8 cellular contexts compared by ENCODE assay signal in genomic region chr2:55232084-55232862, GRCh38. TPM values are rescaled to one million over a fixed set of nuclear protein-coding genes. Genes with fewer than 3 reads are reported as not detected.
DNase-seq lines count a peak whose midpoint lies in the region; ATAC-seq and TF ChIP-seq lines count a peak whose summit lies in the region.

CLHC1 (minus strand) TSS chr2:55232293; CDS start chr2:55222411, 9,882 bp downstream.
RPS27A (plus strand) TSS chr2:55232688; CDS start chr2:55232825, 137 bp downstream.

- CTCF ChIA-PET in activated CD4-positive, alpha-beta memory T cell treated with anti-CD3 and anti-CD28 coated beads for 36 hours (lab: Charles Lee), result interaction anchor here (1.5 kb wide), 1 partner anchor 9 kb away, joined by 6 read pairs; no protein-coding TSS in a partner anchor

- POLR2A ChIA-PET in activated CD4-positive, alpha-beta memory T cell treated with anti-CD3 and anti-CD28 coated beads for 36 hours (lab: Charles Lee), result interaction anchor here (0.7 to 1.5 kb wide), 7 partner anchors 9 to 386 kb away, joined by 3 to 22 read pairs (median 4); partner anchors contain the start of gene RTN4

- H3K9me3 ChIP-seq in ectodermal cell (ENCODE audit: control insufficient read depth, low read length) (no peaks in the 10 kb centered on the region), lower lobe of right lung (no peaks in the 10 kb centered on the region)

- no peaks in the 10 kb centered on the region for H3K27me3 Mint-ChIP-seq in activated CD4-positive, alpha-beta memory T cell treated with anti-CD3 and anti-CD28 coated beads for 36 hours

- peaks cover 60% of the 10 kb centered on the region for H3K4me1 Mint-ChIP-seq in activated CD4-positive, alpha-beta memory T cell treated with anti-CD3 and anti-CD28 coated beads for 36 hours (ENCODE audit: low read depth)

- DNase-seq in CD1c-positive myeloid dendritic cell (ENCODE audit: extremely low spot score), result peak; percentile 92
- peak; percentile 98 for DNase-seq in NCI-H82 treated with DMSO at 0.1 percent for 48 hours (lab: John Stamatoyannopoulos, UW; ENCODE audit: unreplicated experiment)
- DNase-seq in activated CD4-positive, alpha-beta memory T cell treated with anti-CD3 and anti-CD28 coated beads for 36 hours, result peak; percentile 95
- peak; percentile 93 for DNase-seq in lower lobe of right lung
- peak; percentile 85 to 93 (median 89) for DNase-seq in stimulated activated CD4-positive, alpha-beta T cell treated with anti-CD3 and anti-CD28 coated beads, TNF-alpha, amount 100 ng/mL, for 24 hours (ENCODE audit: low read depth in 3 of 3)

- H3K27ac ChIP-seq in ectodermal cell (ENCODE audit: insufficient read depth, low read depth, low read length, poor library complexity, severe bottlenecking) (peak within 1 kb of the TSS; percentile 46), lower lobe of right lung (peak within 1 kb of the TSS; percentile 91)

- H3K36me3 ChIP-seq in ectodermal cell (ENCODE audit: control insufficient read depth, insufficient read depth, low read length) (peaks cover 20% of the 10 kb centered on the region), lower lobe of right lung (peaks cover 38% of the 10 kb centered on the region)

- H3K36me3 Mint-ChIP-seq in activated CD4-positive, alpha-beta memory T cell treated with anti-CD3 and anti-CD28 coated beads for 36 hours, result peaks cover 50% of the 10 kb centered on the region

- no peaks in the 10 kb centered on the region for H3K9me3 Mint-ChIP-seq in activated CD4-positive, alpha-beta memory T cell treated with anti-CD3 and anti-CD28 coated beads for 36 hours

- TF ChIP-seq CTCF in lower lobe of right lung (IDR thresholded peaks at IDR 0.05), result no peak

- peak within 1 kb of the TSS; percentile 79 for H3K4me3 ChIP-seq in ectodermal cell (ENCODE audit: insufficient read depth, low read depth, low read length)
- H3K4me3 ChIP-seq in lower lobe of right lung, result peak within 1 kb of the TSS; percentile 95

- 0% methylated on average over 36 to 37 of the region's 37 CpGs for WGBS in ectodermal cell, 2 experiments

- peaks cover 17% of the 10 kb centered on the region for H3K4me1 ChIP-seq in ectodermal cell (ENCODE audit: control insufficient read depth, insufficient read depth, low read length)
- H3K4me1 ChIP-seq in lower lobe of right lung, result peaks cover 40% of the 10 kb centered on the region

- H3K27me3 ChIP-seq in ectodermal cell (ENCODE audit: control insufficient read depth, insufficient read depth, low read length, poor library complexity, severe bottlenecking) (no peaks in the 10 kb centered on the region), lower lobe of right lung (ENCODE audit: low read depth) (no peaks in the 10 kb centered on the region)

- H3K4me3 Mint-ChIP-seq in activated CD4-positive, alpha-beta memory T cell treated with anti-CD3 and anti-CD28 coated beads for 36 hours, result peak within 1 kb of the TSS; percentile 96

- intact Hi-C loops in activated CD4-positive, alpha-beta memory T cell treated with anti-CD3 and anti-CD28 coated beads for 36 hours (cut with micrococcal nuclease), result loop anchor here (1.0 to 5.0 kb wide), 10 partner anchors 9 to 660 kb away; partner anchors contain the start of genes CFAP36, EML6, MTIF2 and PPP4R3B
- intact Hi-C loops in lower lobe of right lung (cut with DNase I), result no loop called here

- ATAC-seq in GM19438 (IDR thresholded peaks at IDR 0.05; ENCODE audit: low read depth, unreplicated experiment) (peak; percentile 88), HG03575 (IDR thresholded peaks at IDR 0.05; ENCODE audit: extremely low read depth, insufficient number of reproducible peaks, low FRiP score, unreplicated experiment) (peak; percentile 71), lower lobe of right lung (peak; percentile 96 to 97)

- H3K27ac Mint-ChIP-seq in activated CD4-positive, alpha-beta memory T cell treated with anti-CD3 and anti-CD28 coated beads for 36 hours, result peak within 1 kb of the TSS; percentile 94

RNA-seq across cellular contexts. Expression of gene CLHC1, which starts in this region (rescaled TPM):
- total RNA-seq in activated CD4-positive, alpha-beta memory T cell treated with anti-CD3 and anti-CD28 coated beads for 36 hours, result 1 to 10 TPM; 5.5 to 7.5 TPM
- polyA plus RNA-seq in ectodermal cell (2013, experiment 1 of 4), result 16.3 TPM
- 15.4 TPM for polyA plus RNA-seq in ectodermal cell (2013, experiment 2 of 4)
- 9.8 TPM for polyA plus RNA-seq in ectodermal cell (2013, experiment 3 of 4)
- polyA plus RNA-seq in ectodermal cell (2013, experiment 4 of 4), result 13.4 TPM
- total RNA-seq in lower lobe of right lung, result 15.2 TPM

RNA-seq across cellular contexts. Expression of gene RPS27A, which starts in this region (rescaled TPM):
- total RNA-seq in activated CD4-positive, alpha-beta memory T cell treated with anti-CD3 and anti-CD28 coated beads for 36 hours, result 1,000 to 10,000 TPM; 1,372 to 1,402 TPM
- 1,748 TPM for polyA plus RNA-seq in ectodermal cell (2013, experiment 1 of 4)
- polyA plus RNA-seq in ectodermal cell (2013, experiment 2 of 4), result 1,827 TPM
- 2,346 TPM for polyA plus RNA-seq in ectodermal cell (2013, experiment 3 of 4)
- 2,564 TPM for polyA plus RNA-seq in ectodermal cell (2013, experiment 4 of 4)
- total RNA-seq in lower lobe of right lung, result 736 TPM

Comparison
In these comparisons a context has a peak if more than half of its experiments do, and no peak if none do; other contexts are left out.
1. Peak in every context shown above with its lines: DNase-seq, ATAC-seq, H3K4me3 ChIP-seq and H3K27ac ChIP-seq.